Comparison of ENCODE assay signal across 11 cellular contexts in genomic region chrX:19772306-19772705, GRCh38.
DNase-seq lines count a peak whose midpoint lies in the region; ATAC-seq and TF ChIP-seq lines count a peak whose summit lies in the region.
"Had no signal": no experiment of that assay in that cellular context is flagged by ENCODE, and none has a peak within 500 bp of the region (broad histone marks: within the 10 kb centered on the region; RNA-seq: fewer than 3 reads in every experiment).

No MANE protein-coding gene starts in this region.

- peaks cover 17 to 25% of the 10 kb centered on the region in 2 experiments for H3K4me1 Mint-ChIP-seq in H9
- H3K4me1 Mint-ChIP-seq in T-helper 17 cell, result peaks cover 53% of the 10 kb centered on the region
- H3K4me1 Mint-ChIP-seq in stimulated activated naive CD8-positive, alpha-beta T cell treated with anti-CD3 and anti-CD28 coated beads, Interleukin-15, amount 100 ng/mL, for 72 hours, result peaks cover 84% of the 10 kb centered on the region

- CTCF ChIA-PET in PC-9 (lab: Charles Lee), result no interaction called here

- peak overlapping the region; percentile 62 to 82 (median 70); a peak in 6 of 7 replicates for H3K27ac Mint-ChIP-seq in H9
- H3K27ac Mint-ChIP-seq in T-helper 17 cell, result peak overlapping the region; percentile 95
- peak overlapping the region; percentile 85 to 87 for H3K27ac Mint-ChIP-seq in stimulated activated naive CD8-positive, alpha-beta T cell treated with anti-CD3 and anti-CD28 coated beads, Interleukin-15, amount 100 ng/mL, for 72 hours

- no peaks in the 10 kb centered on the region for H3K9me2 ChIP-seq in PC-9 (ENCODE audit: insufficient read depth)

- no peak overlapping the region for H3K14ac ChIP-seq in H9 (ENCODE audit: insufficient read depth, low read length)

- H2AK5ac ChIP-seq in H9 (ENCODE audit: insufficient read length, low read length), result no peak overlapping the region

- H3K4ac ChIP-seq in H9 (ENCODE audit: low read depth, low read length), result no peak overlapping the region

- H3K36me3 ChIP-seq in PC-9 (ENCODE audit: low read depth), result no peaks in the 10 kb centered on the region

- H3K27ac ChIP-seq in H9 (ENCODE audit: insufficient read length, low read depth, low read length) (no peak overlapping the region), PC-9 (no peak overlapping the region)
- H3K27ac ChIP-seq: epithelial cell of prostate had no signal

- no peak overlapping the region for H3K4me3 ChIP-seq in PC-9

- no peak overlapping the region for H4K5ac ChIP-seq in H9 (ENCODE audit: insufficient read length, low read depth, low read length)

- BruUV-seq in PC-9 (replicated peaks; lab: Mats Ljungman, UMichigan), result no TSS peak

- H4K20me1 ChIP-seq in H9 (ENCODE audit: control insufficient read depth, insufficient read depth, insufficient read length), result no peaks in the 10 kb centered on the region
- H4K20me1 ChIP-seq in PC-9 (ENCODE audit: insufficient read depth), result no peaks in the 10 kb centered on the region

- no peaks in the 10 kb centered on the region for H3K23me2 ChIP-seq in H9 (ENCODE audit: insufficient read length, low read depth, low read length, poor library complexity, severe bottlenecking)

- no peak overlapping the region for H2BK20ac ChIP-seq in H9 (ENCODE audit: low read depth, low read length, poor library complexity, severe bottlenecking)

- H3K18ac ChIP-seq in H9 (ENCODE audit: insufficient read length, low read depth, low read length), result no peak overlapping the region

- no peak overlapping the region for H2BK120ac ChIP-seq in H9 (ENCODE audit: low read depth, low read length, poor library complexity, severe bottlenecking)

- H3K9ac ChIP-seq in H9 (ENCODE audit: extremely low read depth, insufficient read length, low read length), result no peak overlapping the region

- H3K4me1 ChIP-seq in H9 (ENCODE audit: insufficient read depth, low read length), result peaks cover 5% of the 10 kb centered on the region; the same call in 1 of the 2 replicates
- no peaks in the 10 kb centered on the region for H3K4me1 ChIP-seq in PC-9 (replicated peaks; ENCODE audit: insufficient read depth)

- no peaks in the 10 kb centered on the region; the same call in 1 of the 2 replicates for H3K27me3 Mint-ChIP-seq in H9 (ENCODE audit: low read depth)
- H3K27me3 Mint-ChIP-seq in T-helper 17 cell, result no peaks in the 10 kb centered on the region
- no peaks in the 10 kb centered on the region for H3K27me3 Mint-ChIP-seq in stimulated activated naive CD8-positive, alpha-beta T cell treated with anti-CD3 and anti-CD28 coated beads, Interleukin-15, amount 100 ng/mL, for 72 hours

- POLR2A ChIA-PET in PC-9 (lab: Charles Lee; ENCODE audit: unreplicated experiment), result no interaction called here

- H3K9me3 ChIP-seq in H9 (ENCODE audit: control insufficient read depth, low read depth, low read length), result peaks cover 35% of the 10 kb centered on the region
- no peaks in the 10 kb centered on the region for H3K9me3 ChIP-seq in T-helper 17 cell (ENCODE audit: control insufficient read depth, low read length, poor library complexity, severe bottlenecking)
- no peaks in the 10 kb centered on the region for H3K9me3 ChIP-seq in PC-9 (ENCODE audit: insufficient read depth, low read depth)

- intact Hi-C loops in PC-9 (cut with micrococcal nuclease; ENCODE audit: unreplicated experiment), result no loop called here

- no peaks in the 10 kb centered on the region for H3K27me3 ChIP-seq in H9 (ENCODE audit: insufficient read depth, low read length)
- no peaks in the 10 kb centered on the region for H3K27me3 ChIP-seq in PC-9 (ENCODE audit: insufficient read depth, low read depth)

- TF ChIP-seq CTCF in H9 (conservative IDR thresholded peaks at IDR 0.05), result no peak
- no peak for TF ChIP-seq CTCF in PC-9 (conservative IDR thresholded peaks at IDR 0.05)
- TF ChIP-seq CTCF in omental fat pad (IDR thresholded peaks at IDR 0.05), result no peak

- H3K4me3 Mint-ChIP-seq in H9 (no peak overlapping the region), T-helper 17 cell (peak overlapping the region; percentile 52)
- peak overlapping the region; percentile 65 to 77 for H3K4me3 Mint-ChIP-seq in stimulated activated naive CD8-positive, alpha-beta T cell treated with anti-CD3 and anti-CD28 coated beads, Interleukin-15, amount 100 ng/mL, for 72 hours

- H3F3A ChIP-seq in PC-9 (ENCODE audit: insufficient read depth, low read depth), result no peaks in the 10 kb centered on the region

- H3K79me2 ChIP-seq in H9 (ENCODE audit: insufficient read depth, low read length), result no peaks in the 10 kb centered on the region
- H3K79me2 ChIP-seq in PC-9 (ENCODE audit: low read depth), result no peaks in the 10 kb centered on the region

- no peak overlapping the region for H2BK5ac ChIP-seq in H9 (ENCODE audit: insufficient read length, low read length)

- no CpG with 5 or more reads among the region's 4 CpGs for WGBS in H9 (ENCODE audit: extremely low coverage, insufficient read length, low lambda C conversion rate)

- H4K91ac ChIP-seq in H9 (ENCODE audit: insufficient read length, low read depth, low read length), result no peak overlapping the region

- no peak overlapping the region for H2BK15ac ChIP-seq in H9 (ENCODE audit: low read depth, low read length)

- H3K79me1 ChIP-seq in H9 (ENCODE audit: insufficient read depth, low read depth, low read length, poor library complexity, severe bottlenecking), result no peaks in the 10 kb centered on the region

- H3K4me2 ChIP-seq in H9 (ENCODE audit: insufficient read depth, insufficient read length, low read length) (no peak overlapping the region), PC-9 (no peak overlapping the region)

- H3K23ac ChIP-seq in H9 (ENCODE audit: insufficient read length, low read depth, low read length), result no peak overlapping the region

- H2AFZ ChIP-seq in H9 (ENCODE audit: low read length), result no peak overlapping the region
- H2AFZ ChIP-seq in PC-9, result no peak overlapping the region

- H4K8ac ChIP-seq in H9 (replicated peaks; ENCODE audit: insufficient read length, low read depth, low read length), result no peak overlapping the region

- H3K36me3 Mint-ChIP-seq in H9 (ENCODE audit: insufficient read depth in 1 of 3, low read depth in 3 of 3) (peaks cover 0 to 2% (median 0%) of the 10 kb centered on the region in 3 experiments; a peak in 4 of 7 replicates), T-helper 17 cell (ENCODE audit: low read depth) (no peaks in the 10 kb centered on the region)

- H3K9me3 Mint-ChIP-seq in H9, result peaks cover 66 to 69% of the 10 kb centered on the region in 2 experiments
- no peaks in the 10 kb centered on the region for H3K9me3 Mint-ChIP-seq in stimulated activated naive CD8-positive, alpha-beta T cell treated with anti-CD3 and anti-CD28 coated beads, Interleukin-15, amount 100 ng/mL, for 72 hours

- no peak overlapping the region for H3K56ac ChIP-seq in H9 (ENCODE audit: insufficient read length, low read depth, low read length)

- DNase-seq in H9 (no peak), T-helper 17 cell (no peak), foreskin melanocyte (peak; percentile 57), PC-9 (no peak), MV-4-11 (lab: John Stamatoyannopoulos, UW) (no peak), omental fat pad (ENCODE audit: low spot score) (no peak)
- DNase-seq in stimulated activated naive CD8-positive, alpha-beta T cell treated with anti-CD3 and anti-CD28 coated beads, Interleukin-15, amount 100 ng/mL, for 72 hours, result no peak
- DNase-seq: KBM-7, small intestine, T1000 had no signal

- H3T11ph ChIP-seq in H9 (ENCODE audit: low read length), result no peak overlapping the region

- no peak for ATAC-seq in T-helper 17 cell
- no peak for ATAC-seq in stimulated activated naive CD8-positive, alpha-beta T cell treated with anti-CD3 and anti-CD28 coated beads, Interleukin-15, amount 100 ng/mL, for 72 hours
- ATAC-seq in omental fat pad (ENCODE audit: low FRiP score), result no peak

- no peak overlapping the region for H2BK12ac ChIP-seq in H9 (ENCODE audit: insufficient read length, low read depth, low read length)

Comparison
In these comparisons a context has a peak if more than half of its experiments do, and no peak if none do; other contexts are left out.
1. H3K4me3 Mint-ChIP-seq: peak in T-helper 17 cell (single experiment) and stimulated activated naive CD8-positive, alpha-beta T cell treated with anti-CD3 and anti-CD28 coated beads, Interleukin-15, amount 100 ng/mL, for 72 hours (2 of 2); none in H9 (0 of 2).
2. Peak in every context shown above with its lines, with median percentiles within 50 percentile points of each other: H3K27ac Mint-ChIP-seq.